ENCODE assay signal across 1 cellular context in genomic region chr18:74140540-74140939, GRCh38. TPM values are rescaled to one million over a fixed set of nuclear protein-coding genes. Genes with fewer than 3 reads are reported as not detected.
"Had no signal": no experiment of that assay in that cellular context is flagged by ENCODE, and none has a peak within 500 bp of the region (broad histone marks: within the 10 kb centered on the region; RNA-seq: fewer than 3 reads in every experiment).

No MANE protein-coding gene starts in this region.

RNA-seq across cellular contexts. Expression of gene FBXO15, which starts 7.1 kb away (rescaled TPM):
- total RNA-seq: bronchial epithelial cell had no signal
